8 cellular contexts compared by ENCODE assay signal in genomic region chr10:49540056-49540455, GRCh38. TPM values are rescaled to one million over a fixed set of nuclear protein-coding genes. Genes with fewer than 3 reads are reported as not detected.
DNase-seq lines count a peak whose midpoint lies in the region; TF ChIP-seq lines count a peak whose summit lies in the region.
"Not testable (repeated sequence)": the region's sequence is repeated elsewhere in the genome, so short reads cannot be mapped to it uniquely, and the experiment has no call there.

No MANE protein-coding gene starts in this region.

- H2BK120ac ChIP-seq in mesenchymal stem cell (ENCODE audit: low read depth, low read length), result not testable (repeated sequence)

- H3K18ac ChIP-seq in mesenchymal stem cell (ENCODE audit: low read depth in 1 of 2, low read length in 2 of 2), result not testable (repeated sequence)

- peaks cover 0 to 17% of the 10 kb centered on the region in 2 donors for H3K36me3 Mint-ChIP-seq in CD4-positive, alpha-beta memory T cell
- H3K36me3 Mint-ChIP-seq in IgD-negative memory B cell; T-helper 2 cell treated with Interferon-gamma antibody and Interleukin-4, amounts not matched to agents 5 μg/mL and 100 μg/mL, for 36 hours (ENCODE audit: low read depth); brain: not testable (repeated sequence)
- H3K36me3 Mint-ChIP-seq in type B pancreatic cell, result peaks cover 13% of the 10 kb centered on the region

- H2BK15ac ChIP-seq in mesenchymal stem cell (ENCODE audit: low read depth, poor library complexity, severe bottlenecking), result not testable (repeated sequence)

- CTCF ChIA-PET in CD4-positive, alpha-beta memory T cell (lab: Charles Lee; ENCODE audit: partially characterized antibody), result interaction anchor here (0.7 to 2.3 kb wide), 6 partner anchors 12 to 133 kb away, joined by 3 to 11 read pairs (median 4); no protein-coding TSS in a partner anchor

- H3K27ac ChIP-seq in CD4-positive, alpha-beta memory T cell (ENCODE audit: low read depth, low read length); mesenchymal stem cell (ENCODE audit: low read length, poor library complexity, severe bottlenecking); osteoblast (ENCODE audit: low read depth, low read length): not testable (repeated sequence)
- peak overlapping the region in 1 of 4 donors; percentile 93 for H3K27ac ChIP-seq in esophagus squamous epithelium

- H3K4me3 Mint-ChIP-seq in CD4-positive, alpha-beta memory T cell, result peak overlapping the region in 7 of 8 donors; percentile 92 to 98 (median 95)
- H3K4me3 Mint-ChIP-seq in IgD-negative memory B cell (peak overlapping the region; percentile 90 to 94 (median 94)), brain (peak overlapping the region in 4 of 5 experiments; percentile 88 to 99 (median 92)), type B pancreatic cell (peak overlapping the region; percentile 94)
- H3K4me3 Mint-ChIP-seq in T-helper 2 cell treated with Interferon-gamma antibody and Interleukin-4, amounts not matched to agents 5 μg/mL and 100 μg/mL, for 36 hours, result peak overlapping the region; percentile 88

- not testable (repeated sequence) for H2AK5ac ChIP-seq in mesenchymal stem cell (ENCODE audit: low read length, severe bottlenecking)

- H2BK12ac ChIP-seq in mesenchymal stem cell (ENCODE audit: low read length in 2 of 2), result not testable (repeated sequence)

- not testable (repeated sequence) for H4K8ac ChIP-seq in mesenchymal stem cell (ENCODE audit: low read length)

- H3K4ac ChIP-seq in mesenchymal stem cell (ENCODE audit: low read depth in 1 of 2, low read length in 2 of 2), result not testable (repeated sequence)

- H3K9me3 Mint-ChIP-seq in CD4-positive, alpha-beta memory T cell; IgD-negative memory B cell; T-helper 2 cell treated with Interferon-gamma antibody and Interleukin-4, amounts not matched to agents 5 μg/mL and 100 μg/mL, for 36 hours; brain; type B pancreatic cell: not testable (repeated sequence)

- H3K14ac ChIP-seq in mesenchymal stem cell (ENCODE audit: low read length in 2 of 2), result not testable (repeated sequence)

- peaks cover 17% of the 10 kb centered on the region for H3K4me1 ChIP-seq in CD4-positive, alpha-beta memory T cell (ENCODE audit: insufficient read depth, low read length)
- peaks cover 12 to 26% (median 13%) of the 10 kb centered on the region in 3 donors for H3K4me1 ChIP-seq in esophagus squamous epithelium
- H3K4me1 ChIP-seq in mesenchymal stem cell (ENCODE audit: control insufficient read depth, insufficient read depth, low read depth, low read length), result peaks cover 11% of the 10 kb centered on the region
- H3K4me1 ChIP-seq in osteoblast (ENCODE audit: insufficient read depth, low read length), result peaks cover 36% of the 10 kb centered on the region

- not testable (repeated sequence) for H3K27me3 ChIP-seq in CD4-positive, alpha-beta memory T cell (ENCODE audit: insufficient read depth, low read length); mesenchymal stem cell (ENCODE audit: control insufficient read depth in 1 of 2, insufficient read depth in 1 of 2, low read length in 2 of 2); osteoblast (ENCODE audit: insufficient read depth, low read length)
- peaks cover 0 to 10% (median 0%) of the 10 kb centered on the region in 4 donors for H3K27me3 ChIP-seq in esophagus squamous epithelium

- H3K4me3 ChIP-seq in CD4-positive, alpha-beta memory T cell (ENCODE audit: low read length in 2 of 2), result peak overlapping the region in 1 of 2 donors; percentile 77
- H3K4me3 ChIP-seq in esophagus squamous epithelium (peak overlapping the region in 3 of 4 donors; percentile 76 to 86 (median 82)), osteoblast (ENCODE audit: insufficient read depth, low read length) (peak overlapping the region; percentile 79)
- H3K4me3 ChIP-seq in mesenchymal stem cell (ENCODE audit: insufficient read depth in 1 of 2, low read depth in 1 of 2, low read length in 2 of 2), result not testable (repeated sequence)

- H2BK5ac ChIP-seq in mesenchymal stem cell (ENCODE audit: low read depth, low read length, poor library complexity, severe bottlenecking), result not testable (repeated sequence)

- not testable (repeated sequence) for H3K23ac ChIP-seq in mesenchymal stem cell (ENCODE audit: low read length in 2 of 2)

- H3K79me1 ChIP-seq in mesenchymal stem cell (replicated peaks; ENCODE audit: low read length, poor library complexity, severe bottlenecking), result peaks cover 21% of the 10 kb centered on the region

- not testable (repeated sequence) for H3K36me3 ChIP-seq in CD4-positive, alpha-beta memory T cell (ENCODE audit: insufficient read depth, low read length); esophagus squamous epithelium; mesenchymal stem cell (ENCODE audit: control insufficient read depth in 1 of 2, insufficient read depth in 2 of 2, low read depth in 1 of 2, low read length in 2 of 2); osteoblast (ENCODE audit: insufficient read depth, low read length)

- 44 to 47% methylated on average over 15 of the region's 15 CpGs for WGBS in esophagus squamous epithelium, 2 donors
- 78% methylated on average over 15 of the region's 15 CpGs for WGBS in mesenchymal stem cell

- TF ChIP-seq POLR2A in esophagus squamous epithelium (IDR thresholded peaks at IDR 0.05), result not testable (repeated sequence)

- H2AFZ ChIP-seq in mesenchymal stem cell (ENCODE audit: low read depth, low read length), result not testable (repeated sequence)
- peak overlapping the region; percentile 94 for H2AFZ ChIP-seq in osteoblast (ENCODE audit: low read length)

- H3K9me3 ChIP-seq in CD4-positive, alpha-beta memory T cell (ENCODE audit: control insufficient read depth in 1 of 2, low read length in 2 of 2); esophagus squamous epithelium; mesenchymal stem cell (ENCODE audit: control insufficient read depth, low read length); osteoblast (ENCODE audit: low read depth, low read length): not testable (repeated sequence)

- POLR2A ChIA-PET in CD4-positive, alpha-beta memory T cell (lab: Charles Lee; ENCODE audit: partially characterized antibody), result interaction anchor here (1.8 to 2.0 kb wide), 2 partner anchors 21 to 528 kb away, joined by 5 to 6 read pairs; partner anchors contain the start of gene WASHC2A

- peak overlapping the region; percentile 98 for H3K9ac ChIP-seq in mesenchymal stem cell (ENCODE audit: low read length)

- TF ChIP-seq CTCF in brain (conservative IDR thresholded peaks at IDR 0.05); esophagus squamous epithelium (IDR thresholded peaks at IDR 0.05); osteoblast (IDR thresholded peaks at IDR 0.05; ENCODE audit: extremely low read depth, low read depth, low read length); type B pancreatic cell (conservative IDR thresholded peaks at IDR 0.05): not testable (repeated sequence)

- not testable (repeated sequence) for H4K20me1 ChIP-seq in osteoblast (ENCODE audit: insufficient read depth, low read length)

- peaks cover 14 to 15% of the 10 kb centered on the region in 2 donors for H3K27me3 Mint-ChIP-seq in CD4-positive, alpha-beta memory T cell
- not testable (repeated sequence) for H3K27me3 Mint-ChIP-seq in IgD-negative memory B cell; T-helper 2 cell treated with Interferon-gamma antibody and Interleukin-4, amounts not matched to agents 5 μg/mL and 100 μg/mL, for 36 hours (ENCODE audit: low read depth)
- H3K27me3 Mint-ChIP-seq in brain (peaks cover 19% of the 10 kb centered on the region), type B pancreatic cell (peaks cover 16% of the 10 kb centered on the region)

- H3K79me2 ChIP-seq in osteoblast (ENCODE audit: insufficient read depth, low read length), result peaks cover 36% of the 10 kb centered on the region

- peak overlapping the region in 1 of 7 donors; percentile 93 for H3K27ac Mint-ChIP-seq in CD4-positive, alpha-beta memory T cell
- H3K27ac Mint-ChIP-seq in IgD-negative memory B cell, result peak overlapping the region in 1 of 3 donors; percentile 99
- H3K27ac Mint-ChIP-seq in T-helper 2 cell treated with Interferon-gamma antibody and Interleukin-4, amounts not matched to agents 5 μg/mL and 100 μg/mL, for 36 hours; brain: not testable (repeated sequence)
- peak overlapping the region; percentile 97 for H3K27ac Mint-ChIP-seq in type B pancreatic cell

- H4K91ac ChIP-seq in mesenchymal stem cell (ENCODE audit: low read length), result not testable (repeated sequence)

- intact Hi-C loops in CD4-positive, alpha-beta memory T cell (cut with micrococcal nuclease); esophagus squamous epithelium (cut with DNase I): not testable (repeated sequence)

- H3K4me1 Mint-ChIP-seq in CD4-positive, alpha-beta memory T cell, result peaks cover 22 to 38% (median 31%) of the 10 kb centered on the region in 4 donors
- H3K4me1 Mint-ChIP-seq in IgD-negative memory B cell (peaks cover 23 to 38% (median 25%) of the 10 kb centered on the region in 3 donors), brain (peaks cover 40% of the 10 kb centered on the region), type B pancreatic cell (ENCODE audit: unreplicated experiment) (peaks cover 24% of the 10 kb centered on the region)
- peaks cover 28% of the 10 kb centered on the region for H3K4me1 Mint-ChIP-seq in T-helper 2 cell treated with Interferon-gamma antibody and Interleukin-4, amounts not matched to agents 5 μg/mL and 100 μg/mL, for 36 hours (ENCODE audit: low read depth)

- H3K4me2 ChIP-seq in mesenchymal stem cell (ENCODE audit: low read length, poor library complexity, severe bottlenecking), result not testable (repeated sequence)
- peak overlapping the region; percentile 94 for H3K4me2 ChIP-seq in osteoblast (ENCODE audit: insufficient read depth, low read length)

- not testable (repeated sequence) for DNase-seq in CD4-positive, alpha-beta memory T cell; T-helper 2 cell treated with Interferon-gamma antibody and Interleukin-4, amounts not matched to agents 5 μg/mL and 100 μg/mL, for 36 hours (ENCODE audit: low spot score); esophagus squamous epithelium (lab: John Stamatoyannopoulos, UW); mesenchymal stem cell; osteoblast (ENCODE audit: insufficient read length, low spot score, missing footprints)
- peak; percentile 54 for DNase-seq in type B pancreatic cell (ENCODE audit: extremely low spot score, unreplicated experiment)

RNA-seq across cellular contexts. Expression of gene ERCC6, which starts 1.1 kb away (rescaled TPM):
- 10 to 100 TPM; 46.0 to 46.7 TPM for total RNA-seq in CD4-positive, alpha-beta memory T cell
- polyA plus RNA-seq in CD4-positive, alpha-beta memory T cell, result 10 to 100 TPM in 1 of 2 donors, 1 to 10 TPM in 1; 7.3 to 10.1 TPM
- polyA plus RNA-seq in IgD-negative memory B cell, result 12.4 TPM
- polyA plus RNA-seq in brain (ENCODE audit: insufficient read depth, low read depth, low replicate concordance), result 4.2 TPM
- total RNA-seq in esophagus squamous epithelium, result 10 to 100 TPM in 2 of 4 donors, 1 to 10 TPM in 2; 8.5 to 17.9 (median 9.8) TPM
- polyA plus RNA-seq in mesenchymal stem cell (2013, experiment 1 of 2), result 3.9 TPM
- polyA plus RNA-seq in mesenchymal stem cell (2013, experiment 2 of 2), result 4.5 TPM
- 52.7 and 54.3 TPM in 2 replicates for total RNA-seq in osteoblast
- 28.5 and 36.9 TPM in 2 replicates for total RNA-seq in type B pancreatic cell (ENCODE audit: low replicate concordance)
